28 cellular contexts compared by ENCODE assay signal in genomic region chr10:19767876-19768275, GRCh38. TPM values are rescaled to one million over a fixed set of nuclear protein-coding genes. Genes with fewer than 3 reads are reported as not detected.
DNase-seq lines count a peak whose midpoint lies in the region; ATAC-seq lines count a peak whose summit lies in the region.
"Had no signal": no experiment of that assay in that cellular context is flagged by ENCODE, and none has a peak within 500 bp of the region (broad histone marks: within the 10 kb centered on the region; RNA-seq: fewer than 3 reads in every experiment).

No MANE protein-coding gene starts in this region.

- no peak overlapping the region for H3K4me3 ChIP-seq in iPS DF 6.9 (ENCODE audit: low read length)
- H3K4me3 ChIP-seq: GM12878, hepatocyte, tibial artery had no signal

- peaks cover 5% of the 10 kb centered on the region for H3K9me3 Mint-ChIP-seq in activated CD8-positive, alpha-beta T cell treated with anti-CD3 and anti-CD28 coated beads, Interleukin-2, amount 10 ng/mL, durations not matched to agents 7 days and 5 days (ENCODE audit: insufficient read depth)

- no peaks in the 10 kb centered on the region for H3K36me3 ChIP-seq in iPS DF 6.9 (ENCODE audit: control insufficient read depth, insufficient read depth, low read length)
- H3K36me3 ChIP-seq: tibial artery had no signal

- H3K27ac ChIP-seq in iPS DF 6.9 (ENCODE audit: low read length): no peak overlapping the region
- H3K27ac ChIP-seq: hepatocyte, tibial artery had no signal

- no peaks in the 10 kb centered on the region for H3K9me3 ChIP-seq in iPS DF 6.9 (ENCODE audit: control insufficient read depth, insufficient read depth, low read length)
- H3K9me3 ChIP-seq: tibial artery had no signal

- no peaks in the 10 kb centered on the region for H3K4me1 Mint-ChIP-seq in activated CD8-positive, alpha-beta T cell treated with anti-CD3 and anti-CD28 coated beads, Interleukin-2, amount 10 ng/mL, durations not matched to agents 7 days and 5 days (ENCODE audit: low read depth)
- H3K4me1 Mint-ChIP-seq: B cell; central memory CD8-positive, alpha-beta T cell; memory B cell; naive B cell had no signal

- no peaks in the 10 kb centered on the region for H3K27me3 ChIP-seq in iPS DF 6.9 (ENCODE audit: control insufficient read depth, insufficient read depth, low read length)
- H3K27me3 ChIP-seq: hepatocyte, tibial artery had no signal

- POLR2A ChIA-PET in activated CD8-positive, alpha-beta T cell treated with anti-CD3 and anti-CD28 coated beads, Interleukin-2, amount 10 ng/mL, durations not matched to agents 7 days and 5 days (lab: Charles Lee): no interaction called here

- H3K27me3 Mint-ChIP-seq in activated CD8-positive, alpha-beta T cell treated with anti-CD3 and anti-CD28 coated beads, Interleukin-2, amount 10 ng/mL, durations not matched to agents 7 days and 5 days (ENCODE audit: low read depth): no peaks in the 10 kb centered on the region
- H3K27me3 Mint-ChIP-seq: B cell; central memory CD8-positive, alpha-beta T cell; memory B cell; naive B cell had no signal

- whole genome bisulfite sequencing in iPS DF 6.9 (ENCODE audit: insufficient coverage, insufficient read length): no CpG with 5 or more reads among the region's 7 CpGs

- H3K4me1 ChIP-seq in iPS DF 6.9 (ENCODE audit: control insufficient read depth, insufficient read depth, low read length): no peaks in the 10 kb centered on the region

- H3K4me3 Mint-ChIP-seq in activated CD8-positive, alpha-beta T cell treated with anti-CD3 and anti-CD28 coated beads, Interleukin-2, amount 10 ng/mL, durations not matched to agents 7 days and 5 days: no peak overlapping the region
- H3K4me3 Mint-ChIP-seq: B cell; central memory CD8-positive, alpha-beta T cell; memory B cell; naive B cell had no signal

- CTCF ChIA-PET in activated CD8-positive, alpha-beta T cell treated with anti-CD3 and anti-CD28 coated beads, Interleukin-2, amount 10 ng/mL, durations not matched to agents 7 days and 5 days (lab: Charles Lee): no interaction called here

- DNase-seq in NCI-H82 (lab: John Stamatoyannopoulos, UW) (peak; percentile 6), NCI-H82 treated with DMSO at 0.1 percent for 48 hours (lab: John Stamatoyannopoulos, UW; ENCODE audit: unreplicated experiment) (no peak), amniotic epithelial cell (ENCODE audit: low read depth) (peak; percentile 41), iPS DF 6.9 (ENCODE audit: low read depth, low spot score) (peak; percentile 22), renal cortical epithelial cell (ENCODE audit: low read depth) (peak; percentile 45)
- no peak for DNase-seq in activated CD8-positive, alpha-beta T cell treated with anti-CD3 and anti-CD28 coated beads, Interleukin-2, amount 10 ng/mL, durations not matched to agents 7 days and 5 days
- DNase-seq: activated naive CD4-positive, alpha-beta T cell treated with Interleukin-2 at 50 U/mL for 16 hours; activated T-cell treated with anti-CD3 and anti-CD28 coated beads, Interleukin-2, amount 50 U/mL, for 1 hour; amniotic stem cell; COR-L47; DMS79 treated with DMSO at 0.1 percent for 48 hours; erythroblast; foreskin fibroblast; naive B cell; NCI-H2107; NCI-H510A; stimulated activated CD4-positive, alpha-beta T cell treated with anti-CD3 and anti-CD28 coated beads, Interleukin-12 subunit alpha, Interleukin-12 subunit beta, amount 100 ng/mL, for 4 hours; stimulated activated CD4-positive, alpha-beta T cell treated with anti-CD3 and anti-CD28 coated beads, Interleukin-4, amount 100 ng/mL, for 4 hours; stimulated activated naive CD8-positive, alpha-beta T cell treated with anti-CD3 and anti-CD28 coated beads, Interleukin-15, Interleukin-2, amounts not matched to agents 100 U/mL and 50 U/mL, for 24 hours; T-helper 9 cell; tibial artery had no signal

- H3K36me3 Mint-ChIP-seq in activated CD8-positive, alpha-beta T cell treated with anti-CD3 and anti-CD28 coated beads, Interleukin-2, amount 10 ng/mL, durations not matched to agents 7 days and 5 days (ENCODE audit: low read depth): no peaks in the 10 kb centered on the region
- H3K36me3 Mint-ChIP-seq: memory B cell, naive B cell had no signal

- no peak for ATAC-seq in HG03378 (IDR thresholded peaks at IDR 0.05; ENCODE audit: unreplicated experiment)
- ATAC-seq in HG03432 (IDR thresholded peaks at IDR 0.05; ENCODE audit: unreplicated experiment): no peak
- no peak for ATAC-seq in activated CD8-positive, alpha-beta T cell treated with anti-CD3 and anti-CD28 coated beads, Interleukin-2, amount 10 ng/mL, durations not matched to agents 7 days and 5 days
- ATAC-seq: GM12878; stimulated activated naive CD8-positive, alpha-beta T cell treated with anti-CD3 and anti-CD28 coated beads, Interleukin-15, Interleukin-2, amounts not matched to agents 100 U/mL and 50 U/mL, for 24 hours had no signal

- no peak overlapping the region for H3K27ac Mint-ChIP-seq in activated CD8-positive, alpha-beta T cell treated with anti-CD3 and anti-CD28 coated beads, Interleukin-2, amount 10 ng/mL, durations not matched to agents 7 days and 5 days
- H3K27ac Mint-ChIP-seq: B cell, memory B cell, naive B cell had no signal

RNA-seq across cellular contexts. Expression of gene PLXDC2, which starts 48.4 kb away (rescaled TPM):
- 4.3 and 7.8 TPM in 2 replicates for total RNA-seq in renal cortical epithelial cell
- total RNA-seq in activated CD8-positive, alpha-beta T cell treated with anti-CD3 and anti-CD28 coated beads, Interleukin-2, amount 10 ng/mL, durations not matched to agents 7 days and 5 days: under 1 TPM in 1 of 2 experiments, not detected in 1; 0.05 TPM

Comparison
In these comparisons a context has a peak if more than half of its experiments do, and no peak if none do; other contexts are left out.
1. DNase-seq: peak in NCI-H82 (single experiment), amniotic epithelial cell (single experiment), iPS DF 6.9 (single experiment) and renal cortical epithelial cell (single experiment); none in NCI-H82 treated with DMSO at 0.1 percent for 48 hours (single experiment) and activated CD8-positive, alpha-beta T cell treated with anti-CD3 and anti-CD28 coated beads, Interleukin-2, amount 10 ng/mL, durations not matched to agents 7 days and 5 days (single experiment).